ENCODE assay signal across 1 cellular context in the genomic region with DNA sequence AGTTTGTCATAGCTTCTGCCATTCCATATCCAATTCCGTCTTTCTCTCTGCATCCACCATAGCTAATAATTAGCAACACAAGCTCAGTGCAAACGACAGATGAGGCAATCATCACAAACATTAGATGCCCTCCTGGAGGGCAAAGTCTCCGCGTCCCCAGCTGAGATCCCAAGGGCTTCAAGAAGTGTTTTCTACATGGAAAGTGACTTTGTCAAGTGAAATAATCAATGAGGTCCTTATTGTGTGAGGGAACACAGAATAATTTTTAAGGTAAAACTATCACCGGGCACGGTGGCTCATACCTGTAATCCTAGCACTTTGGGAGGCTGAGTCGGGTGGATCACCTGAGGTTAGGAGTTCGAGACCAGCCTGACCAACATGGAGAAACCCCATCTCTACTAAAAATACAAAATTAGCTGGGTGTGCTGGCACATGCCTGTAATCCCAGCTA.
TF ChIP-seq lines count a peak whose summit lies in the region.

No MANE protein-coding gene starts in this region.

TF ChIP-seq in liver, 16 proteins besides CTCF, POLR2A, EP300 and RAD21 (continued from another document):
- TF ChIP-seq REST (IDR thresholded peaks at IDR 0.05), result peak; percentile 74
